13 cellular contexts compared by ENCODE assay signal in genomic region chr15:68725736-68726135, GRCh38.
DNase-seq lines count a peak whose midpoint lies in the region; ATAC-seq, FAIRE-seq and TF ChIP-seq lines count a peak whose summit lies in the region.
"Had no signal": no experiment of that assay in that cellular context is flagged by ENCODE, and none has a peak within 500 bp of the region (broad histone marks: within the 10 kb centered on the region; RNA-seq: fewer than 3 reads in every experiment).

No MANE protein-coding gene starts in this region.

- H3K79me1 ChIP-seq in IMR-90 (ENCODE audit: low read depth in 1 of 2, low read length in 2 of 2): no peaks in the 10 kb centered on the region

- intact Hi-C loops in IMR-90 (cut with micrococcal nuclease) (no loop called here), kidney (cut with DNase I) (no loop called here)

- H3K56ac ChIP-seq in IMR-90 (ENCODE audit: extremely low read depth, insufficient read depth, low read length): no peak overlapping the region

- H3K9ac ChIP-seq in IMR-90 (ENCODE audit: low read depth, low read length): no peak overlapping the region
- no peak overlapping the region for H3K9ac ChIP-seq in kidney (ENCODE audit: low read length in 2 of 2)

- H3K14ac ChIP-seq in IMR-90 (replicated peaks; ENCODE audit: low read depth, low read length): no peak overlapping the region

- DNase-seq in IMR-90: peak; percentile 53
- peak; percentile 60 for DNase-seq in choroid plexus epithelial cell (ENCODE audit: low read depth)
- peak; percentile 79 for DNase-seq in kidney
- DNase-seq in foreskin melanocyte: no peak
- DNase-seq in cerebellum (ENCODE audit: low spot score): no peak
- DNase-seq in RKO (ENCODE audit: low spot score): no peak
- DNase-seq: DMS153; effector memory CD8-positive, alpha-beta T cell; spleen; stimulated activated CD8-positive, alpha-beta memory T cell treated with anti-CD3 and anti-CD28 coated beads, Interleukin-4, amount 100 ng/mL, for 48 hours had no signal

- H3K27me3 ChIP-seq in IMR-90 (ENCODE audit: control insufficient read depth, insufficient read depth, low read length): no peaks in the 10 kb centered on the region
- no peaks in the 10 kb centered on the region for H3K27me3 ChIP-seq in thymus (ENCODE audit: control insufficient read depth, insufficient read depth)
- H3K27me3 ChIP-seq: spleen had no signal

- WGBS in IMR-90 (ENCODE audit: extremely low coverage in 2 of 2, insufficient read length in 1 of 2), 2 experiments: 16% methylated on average over 7 of the region's 14 CpGs; no CpG with 5 or more reads in 1 of the 2 experiments
- 57% methylated on average over 14 of the region's 14 CpGs for WGBS in thymus

- no TSS peak for BruUV-seq in IMR-90 (replicated peaks; lab: Mats Ljungman, UMichigan)

- no peak for TF ChIP-seq POLR2A in IMR-90 (IDR thresholded peaks at IDR 0.05; ENCODE audit: low read depth, low read length)

- no peak overlapping the region for H3K27ac ChIP-seq in IMR-90 (ENCODE audit: insufficient read depth, low read length)
- no peak overlapping the region for H3K27ac ChIP-seq in kidney (ENCODE audit: low read depth in 2 of 2, low read length in 2 of 2)
- H3K27ac ChIP-seq in thymus (ENCODE audit: low read depth): peak overlapping the region; percentile 40

- no peak overlapping the region for H4K5ac ChIP-seq in IMR-90 (ENCODE audit: low read depth, low read length)

- no peaks in the 10 kb centered on the region for H4K20me1 ChIP-seq in IMR-90 (ENCODE audit: insufficient read depth, low read length)

- TF ChIP-seq CTCF in IMR-90 (conservative IDR thresholded peaks at IDR 0.05; ENCODE audit: low read depth, low read length): no peak
- TF ChIP-seq CTCF in choroid plexus epithelial cell (conservative IDR thresholded peaks at IDR 0.05; ENCODE audit: low read depth, low read length): no peak
- no peak for TF ChIP-seq CTCF in kidney (IDR thresholded peaks at IDR 0.05; ENCODE audit: borderline replicate concordance, extremely low read depth, insufficient read depth)

- H2BK120ac ChIP-seq in IMR-90 (ENCODE audit: low read depth, low read length): no peak overlapping the region

- no peak overlapping the region for H3K4me3 ChIP-seq in IMR-90 (ENCODE audit: insufficient read depth, low read depth, low read length)
- no peak overlapping the region for H3K4me3 ChIP-seq in choroid plexus epithelial cell (ENCODE audit: low read depth, low read length)
- no peak overlapping the region for H3K4me3 ChIP-seq in kidney (ENCODE audit: low read length in 2 of 2)
- H3K4me3 ChIP-seq in thymus (ENCODE audit: low read length): no peak overlapping the region
- H3K4me3 ChIP-seq: spleen had no signal

- ATAC-seq in IMR-90 (ENCODE audit: low read depth) (peak; percentile 53), SK-N-SH treated with all-trans-retinoic acid at 6 μM for 48 hours (no peak)
- ATAC-seq: effector memory CD8-positive, alpha-beta T cell had no signal

- H2AK9ac ChIP-seq in IMR-90 (replicated peaks; ENCODE audit: low read depth, low read length, poor library complexity): no peak overlapping the region

- no peak overlapping the region for H3K18ac ChIP-seq in IMR-90 (ENCODE audit: low read depth, low read length)

- no peak overlapping the region for H3K4me2 ChIP-seq in IMR-90 (ENCODE audit: low read depth, low read length)

- H4K8ac ChIP-seq in IMR-90 (ENCODE audit: low read depth in 2 of 2, low read length in 2 of 2): no peak overlapping the region

- no peak overlapping the region for H4K91ac ChIP-seq in IMR-90 (ENCODE audit: insufficient read depth, low read depth, low read length)

- H2AK5ac ChIP-seq in IMR-90 (ENCODE audit: low read depth, low read length): no peak overlapping the region

- H3K23ac ChIP-seq in IMR-90 (ENCODE audit: low read depth, low read length): no peak overlapping the region

- no peak for FAIRE-seq in kidney (lab: Jason Lieb, UNC)
- FAIRE-seq: HTR-8/SVneo had no signal

- H2BK20ac ChIP-seq in IMR-90 (ENCODE audit: low read depth, low read length): no peak overlapping the region

- no peak overlapping the region for H2BK5ac ChIP-seq in IMR-90 (ENCODE audit: low read depth, low read length, poor library complexity, severe bottlenecking)

- TF ChIP-seq RAD21 in IMR-90 (IDR thresholded peaks at IDR 0.05; ENCODE audit: low read length): no peak

- H3K9me1 ChIP-seq in IMR-90 (ENCODE audit: insufficient read depth, low read length): 0 out of 2 replicates have a peak, but pooled peaks cover 3% of the 10 kb centered on the region

- CTCF ChIA-PET in IMR-90 (lab: Yijun Ruan, JAX): interaction anchor here (1.3 kb wide), 1 partner anchor 28 kb away, joined by 5 read pairs; no protein-coding TSS in a partner anchor

- H3K4me1 ChIP-seq in IMR-90 (ENCODE audit: control insufficient read depth, insufficient read depth, low read length) (peaks cover 5% of the 10 kb centered on the region), kidney (ENCODE audit: control insufficient read depth in 1 of 2, insufficient read depth in 1 of 2, low read depth in 1 of 2, low read length in 2 of 2) (peaks cover 0 to 5% of the 10 kb centered on the region in 2 donors), thymus (ENCODE audit: control insufficient read depth, insufficient read depth, low read length) (no peaks in the 10 kb centered on the region)

- POLR2A ChIA-PET in IMR-90 (lab: Charles Lee; ENCODE audit: unreplicated experiment): no interaction called here

- H3K36me3 ChIP-seq in IMR-90 (ENCODE audit: control insufficient read depth, insufficient read depth, low read length) (no peaks in the 10 kb centered on the region), kidney (ENCODE audit: control insufficient read depth in 1 of 2, insufficient read depth in 2 of 2, low read length in 2 of 2) (no peaks in the 10 kb centered on the region), thymus (ENCODE audit: control insufficient read depth, insufficient read depth) (no peaks in the 10 kb centered on the region)
- H3K36me3 ChIP-seq: spleen had no signal

- in situ Hi-C loops in IMR-90 (cut with MboI; ENCODE audit: low sequenced_read_pairs): no loop called here

- H3K4ac ChIP-seq in IMR-90 (ENCODE audit: low read depth, low read length): no peak overlapping the region

- dilution Hi-C loops in IMR-90 (cut with HindIII; ENCODE audit: low sequenced_read_pairs, unreplicated experiment): no loop called here

- H2BK15ac ChIP-seq in IMR-90 (ENCODE audit: low read depth, low read length): no peak overlapping the region

- H3K9me3 ChIP-seq in IMR-90 (ENCODE audit: control insufficient read depth, insufficient read depth, low read length) (no peaks in the 10 kb centered on the region), kidney (ENCODE audit: control insufficient read depth in 1 of 2, low read length in 2 of 2) (no peaks in the 10 kb centered on the region), thymus (ENCODE audit: control insufficient read depth) (no peaks in the 10 kb centered on the region)
- H3K9me3 ChIP-seq: spleen had no signal

- H2AFZ ChIP-seq in IMR-90 (replicated peaks; ENCODE audit: low read length, poor library complexity): no peak overlapping the region

TF ChIP-seq in IMR-90, 13 proteins besides CTCF, POLR2A, EP300 and RAD21:
- no peak for TF ChIP-seq ELK1 (IDR thresholded peaks at IDR 0.05; ENCODE audit: borderline replicate concordance, low read depth, low read length)
- TF ChIP-seq CEBPB (IDR thresholded peaks at IDR 0.05; ENCODE audit: low read depth, low read length): peak; percentile 95
TF ChIP-seq in IMR-90: peak in this region for 1.

TF ChIP-seq in SK-N-SH treated with all-trans-retinoic acid at 6 μM for 48 hours, 23 proteins besides CTCF, POLR2A, EP300 and RAD21:
- TF ChIP-seq POU6F1 (CRISPR knock-in tag; IDR thresholded peaks at IDR 0.05; ENCODE audit: borderline replicate concordance, low read depth) (no peak), ZNF8 (CRISPR knock-in tag; IDR thresholded peaks at IDR 0.05) (no peak)

Comparison
In these comparisons a context has a peak if more than half of its experiments do, and no peak if none do; other contexts are left out.
1. DNase-seq: peak in IMR-90 (single experiment), choroid plexus epithelial cell (single experiment) and kidney (single experiment); none in foreskin melanocyte (single experiment), cerebellum (single experiment) and RKO (single experiment).